ENCODE assay signal across 2 cellular contexts in genomic region chr10:3097160-3097559, GRCh38.
TF ChIP-seq lines count a peak whose summit lies in the region.

No MANE protein-coding gene starts in this region.

TF ChIP-seq in IMR-90, 13 proteins besides CTCF, POLR2A, EP300 and RAD21:
- TF ChIP-seq FOS (IDR thresholded peaks at IDR 0.05; ENCODE audit: low read depth, low read length) (no peak), SMC3 (IDR thresholded peaks at IDR 0.05; ENCODE audit: low read depth, low read length) (no peak), RFX5 (IDR thresholded peaks at IDR 0.05; ENCODE audit: low read depth, low read length) (no peak), CHD1 (IDR thresholded peaks at IDR 0.05; ENCODE audit: low read depth, low read length) (no peak), RCOR1 (IDR thresholded peaks at IDR 0.05; ENCODE audit: insufficient replicate concordance, low read length) (no peak), ELK1 (IDR thresholded peaks at IDR 0.05; ENCODE audit: borderline replicate concordance, low read depth, low read length) (no peak), USF2 (IDR thresholded peaks at IDR 0.05; ENCODE audit: low read depth, low read length) (no peak), MAFK (IDR thresholded peaks at IDR 0.05; ENCODE audit: low read depth, low read length) (no peak), NFE2L2 (IDR thresholded peaks at IDR 0.05; ENCODE audit: low read depth, low read length) (no peak), MAZ (IDR thresholded peaks at IDR 0.05; ENCODE audit: borderline replicate concordance, low read depth, low read length) (no peak), MXI1 (IDR thresholded peaks at IDR 0.05; ENCODE audit: borderline replicate concordance, low read depth, low read length) (no peak), BHLHE40 (IDR thresholded peaks at IDR 0.05; ENCODE audit: low read depth, low read length) (no peak), CEBPB (IDR thresholded peaks at IDR 0.05; ENCODE audit: low read depth, low read length) (no peak)

TF ChIP-seq in K562, 482 proteins besides CTCF, POLR2A, EP300 and RAD21:
- no peak for TF ChIP-seq MTA2 (IDR thresholded peaks at IDR 0.05; ENCODE audit: low read depth)
- no peak for TF ChIP-seq CREM (IDR thresholded peaks at IDR 0.05; ENCODE audit: low read depth)
- TF ChIP-seq HBP1 (CRISPR knock-in tag; IDR thresholded peaks at IDR 0.05): no peak
- TF ChIP-seq U2AF1 (optimal IDR thresholded peaks at IDR 0.05; ENCODE audit: low read depth, low read length): no peak
- no peak for TF ChIP-seq ZNF354B (CRISPR knock-in tag; IDR thresholded peaks at IDR 0.05)
- TF ChIP-seq ZNF232 (CRISPR knock-in tag; IDR thresholded peaks at IDR 0.05): no peak
- no peak for TF ChIP-seq CBX8 (IDR thresholded peaks at IDR 0.05; ENCODE audit: borderline replicate concordance, extremely low read depth, low read depth, low read length, poor library complexity, severe bottlenecking)
- TF ChIP-seq ELK3 (CRISPR knock-in tag; IDR thresholded peaks at IDR 0.05): no peak
- TF ChIP-seq ATF3 (IDR thresholded peaks at IDR 0.05): no peak
- TF ChIP-seq ATF3 (CRISPR knock-in tag; conservative IDR thresholded peaks at IDR 0.05): no peak
- TF ChIP-seq MBD2 (IDR thresholded peaks at IDR 0.05; ENCODE audit: borderline replicate concordance, low read depth): no peak
- no peak for TF ChIP-seq POLR2AphosphoS2 (IDR thresholded peaks at IDR 0.05; ENCODE audit: low read length)
- no peak for TF ChIP-seq NFIX (CRISPR knock-in tag; IDR thresholded peaks at IDR 0.05; ENCODE audit: low read depth)
- no peak for TF ChIP-seq POLR2H (tag; IDR thresholded peaks at IDR 0.05; ENCODE audit: low read depth)
- TF ChIP-seq TCF7L2 (IDR thresholded peaks at IDR 0.05; ENCODE audit: low read depth, low read length): no peak
- TF ChIP-seq CBX1 (IDR thresholded peaks at IDR 0.05; ENCODE audit: low read depth): no peak
- TF ChIP-seq ELF2 (CRISPR knock-in tag; IDR thresholded peaks at IDR 0.05): no peak
- no peak for TF ChIP-seq LEF1 (IDR thresholded peaks at IDR 0.05)
